1 cellular context compared by ENCODE assay signal in genomic region chr13:113929628-113930615, GRCh38.
TF ChIP-seq lines count a peak whose summit lies in the region.

No MANE protein-coding gene starts in this region.

TF ChIP-seq in GM23338, 12 proteins besides CTCF, POLR2A, EP300 and RAD21 (continued from another document):
- TF ChIP-seq, protein P1, sequence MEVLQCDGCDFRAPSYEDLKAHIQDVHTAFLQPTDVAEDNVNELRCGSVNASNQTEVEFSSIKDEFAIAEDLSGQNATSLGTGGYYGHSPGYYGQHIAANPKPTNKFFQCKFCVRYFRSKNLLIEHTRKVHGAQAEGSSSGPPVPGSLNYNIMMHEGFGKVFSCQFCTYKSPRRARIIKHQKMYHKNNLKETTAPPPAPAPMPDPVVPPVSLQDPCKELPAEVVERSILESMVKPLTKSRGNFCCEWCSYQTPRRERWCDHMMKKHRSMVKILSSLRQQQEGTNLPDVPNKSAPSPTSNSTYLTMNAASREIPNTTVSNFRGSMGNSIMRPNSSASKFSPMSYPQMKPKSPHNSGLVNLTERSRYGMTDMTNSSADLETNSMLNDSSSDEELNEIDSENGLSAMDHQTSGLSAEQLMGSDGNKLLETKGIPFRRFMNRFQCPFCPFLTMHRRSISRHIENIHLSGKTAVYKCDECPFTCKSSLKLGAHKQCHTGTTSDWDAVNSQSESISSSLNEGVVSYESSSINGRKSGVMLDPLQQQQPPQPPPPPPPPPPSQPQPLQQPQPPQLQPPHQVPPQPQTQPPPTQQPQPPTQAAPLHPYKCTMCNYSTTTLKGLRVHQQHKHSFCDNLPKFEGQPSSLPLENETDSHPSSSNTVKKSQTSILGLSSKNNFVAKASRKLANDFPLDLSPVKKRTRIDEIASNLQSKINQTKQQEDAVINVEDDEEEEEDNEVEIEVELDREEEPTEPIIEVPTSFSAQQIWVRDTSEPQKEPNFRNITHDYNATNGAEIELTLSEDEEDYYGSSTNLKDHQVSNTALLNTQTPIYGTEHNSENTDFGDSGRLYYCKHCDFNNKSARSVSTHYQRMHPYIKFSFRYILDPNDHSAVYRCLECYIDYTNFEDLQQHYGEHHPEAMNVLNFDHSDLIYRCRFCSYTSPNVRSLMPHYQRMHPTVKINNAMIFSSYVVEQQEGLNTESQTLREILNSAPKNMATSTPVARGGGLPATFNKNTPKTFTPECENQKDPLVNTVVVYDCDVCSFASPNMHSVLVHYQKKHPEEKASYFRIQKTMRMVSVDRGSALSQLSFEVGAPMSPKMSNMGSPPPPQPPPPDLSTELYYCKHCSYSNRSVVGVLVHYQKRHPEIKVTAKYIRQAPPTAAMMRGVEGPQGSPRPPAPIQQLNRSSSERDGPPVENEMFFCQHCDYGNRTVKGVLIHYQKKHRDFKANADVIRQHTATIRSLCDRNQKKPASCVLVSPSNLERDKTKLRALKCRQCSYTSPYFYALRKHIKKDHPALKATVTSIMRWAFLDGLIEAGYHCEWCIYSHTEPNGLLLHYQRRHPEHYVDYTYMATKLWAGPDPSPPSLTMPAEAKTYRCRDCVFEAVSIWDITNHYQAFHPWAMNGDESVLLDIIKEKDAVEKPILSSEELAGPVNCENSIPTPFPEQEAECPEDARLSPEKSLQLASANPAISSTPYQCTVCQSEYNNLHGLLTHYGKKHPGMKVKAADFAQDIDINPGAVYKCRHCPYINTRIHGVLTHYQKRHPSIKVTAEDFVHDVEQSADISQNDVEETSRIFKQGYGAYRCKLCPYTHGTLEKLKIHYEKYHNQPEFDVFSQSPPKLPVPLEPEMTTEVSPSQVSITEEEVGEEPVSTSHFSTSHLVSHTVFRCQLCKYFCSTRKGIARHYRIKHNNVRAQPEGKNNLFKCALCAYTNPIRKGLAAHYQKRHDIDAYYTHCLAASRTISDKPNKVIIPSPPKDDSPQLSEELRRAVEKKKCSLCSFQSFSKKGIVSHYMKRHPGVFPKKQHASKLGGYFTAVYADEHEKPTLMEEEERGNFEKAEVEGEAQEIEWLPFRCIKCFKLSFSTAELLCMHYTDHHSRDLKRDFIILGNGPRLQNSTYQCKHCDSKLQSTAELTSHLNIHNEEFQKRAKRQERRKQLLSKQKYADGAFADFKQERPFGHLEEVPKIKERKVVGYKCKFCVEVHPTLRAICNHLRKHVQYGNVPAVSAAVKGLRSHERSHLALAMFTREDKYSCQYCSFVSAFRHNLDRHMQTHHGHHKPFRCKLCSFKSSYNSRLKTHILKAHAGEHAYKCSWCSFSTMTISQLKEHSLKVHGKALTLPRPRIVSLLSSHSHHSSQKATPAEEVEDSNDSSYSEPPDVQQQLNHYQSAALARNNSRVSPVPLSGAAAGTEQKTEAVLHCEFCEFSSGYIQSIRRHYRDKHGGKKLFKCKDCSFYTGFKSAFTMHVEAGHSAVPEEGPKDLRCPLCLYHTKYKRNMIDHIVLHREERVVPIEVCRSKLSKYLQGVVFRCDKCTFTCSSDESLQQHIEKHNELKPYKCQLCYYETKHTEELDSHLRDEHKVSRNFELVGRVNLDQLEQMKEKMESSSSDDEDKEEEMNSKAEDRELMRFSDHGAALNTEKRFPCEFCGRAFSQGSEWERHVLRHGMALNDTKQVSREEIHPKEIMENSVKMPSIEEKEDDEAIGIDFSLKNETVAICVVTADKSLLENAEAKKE (CRISPR knock-in tag; IDR thresholded peaks at IDR 0.05), result no peak
- TF ChIP-seq CREB1 (CRISPR knock-in tag; IDR thresholded peaks at IDR 0.05; ENCODE audit: low read depth) (no peak), EZH2phosphoT487 (IDR thresholded peaks at IDR 0.05; ENCODE audit: unreplicated experiment) (no peak), EZH2 (IDR thresholded peaks at IDR 0.05; ENCODE audit: low read depth, unreplicated experiment) (no peak), STAT1 (IDR thresholded peaks at IDR 0.05; ENCODE audit: unreplicated experiment) (no peak), REST (IDR thresholded peaks at IDR 0.05; ENCODE audit: unreplicated experiment) (no peak), NANOG (IDR thresholded peaks at IDR 0.05; ENCODE audit: borderline replicate concordance) (no peak), ZNF331 (CRISPR knock-in tag; IDR thresholded peaks at IDR 0.05; ENCODE audit: low read depth) (no peak), ETS1 (IDR thresholded peaks at IDR 0.05) (no peak), ZNF114 (CRISPR knock-in tag; IDR thresholded peaks at IDR 0.05) (no peak)
